ENCODE assay signal across 8 cellular contexts in genomic region chr6:138590796-138591709, GRCh38.
A peak's percentile ranks its signal among the peaks of the same experiment; 100 is the strongest.
DNase-seq lines count a peak whose midpoint lies in the region; ATAC-seq, FAIRE-seq and TF ChIP-seq lines count a peak whose summit lies in the region.

No MANE protein-coding gene starts in this region.

- no peak overlapping the region for H3K27ac ChIP-seq in kidney (ENCODE audit: low read depth in 2 of 2, low read length in 2 of 2)

- peaks cover 3 to 10% of the 10 kb centered on the region in 2 donors for H3K4me1 ChIP-seq in kidney (ENCODE audit: control insufficient read depth in 1 of 2, insufficient read depth in 1 of 2, low read depth in 1 of 2, low read length in 2 of 2)

- H3K9ac ChIP-seq in kidney (ENCODE audit: low read length in 2 of 2): no peak overlapping the region

- peak; percentile 45 for FAIRE-seq in GM12891 (lab: Jason Lieb, UNC)
- FAIRE-seq in bronchial epithelial cell (lab: Jason Lieb, UNC): no peak
- no peak for FAIRE-seq in kidney (lab: Jason Lieb, UNC)

- no peak for TF ChIP-seq POLR2A in GM12891 (IDR thresholded peaks at IDR 0.05; ENCODE audit: low read depth, low read length)
- TF ChIP-seq POLR2A in NB4 (IDR thresholded peaks at IDR 0.05; ENCODE audit: extremely low read depth, insufficient read length): no peak

- peaks cover 4% of the 10 kb centered on the region for H3K36me3 ChIP-seq in bronchial epithelial cell (ENCODE audit: control insufficient read depth, insufficient read depth, low read length)
- H3K36me3 ChIP-seq in kidney (ENCODE audit: control insufficient read depth in 1 of 2, insufficient read depth in 2 of 2, low read length in 2 of 2): no peaks in the 10 kb centered on the region

- ATAC-seq in SK-N-SH treated with all-trans-retinoic acid at 6 μM for 48 hours (peak; percentile 82), GM21526 (IDR thresholded peaks at IDR 0.05; ENCODE audit: low FRiP score, unreplicated experiment) (no peak)

- H3K27me3 ChIP-seq in bronchial epithelial cell (ENCODE audit: control insufficient read depth, insufficient read depth, low read length): no peaks in the 10 kb centered on the region

- no peak overlapping the region for H3K4me3 ChIP-seq in NB4 (ENCODE audit: low read depth, low read length)
- no peak overlapping the region for H3K4me3 ChIP-seq in bronchial epithelial cell (ENCODE audit: low read depth, low read length)
- H3K4me3 ChIP-seq in kidney (ENCODE audit: low read length in 2 of 2): no peak overlapping the region

- no peaks in the 10 kb centered on the region for H3K9me3 ChIP-seq in kidney (ENCODE audit: control insufficient read depth in 1 of 2, low read length in 2 of 2)

- peak; percentile 91 for TF ChIP-seq CTCF in NB4 (IDR thresholded peaks at IDR 0.05; ENCODE audit: low read depth, low read length)
- peak; percentile 75 for TF ChIP-seq CTCF in bronchial epithelial cell (IDR thresholded peaks at IDR 0.05; ENCODE audit: insufficient read depth, low read length, severe bottlenecking)
- TF ChIP-seq CTCF in kidney (IDR thresholded peaks at IDR 0.05; ENCODE audit: borderline replicate concordance, extremely low read depth, insufficient read depth): peak; percentile 78

- DNase-seq in AG20443 (ENCODE audit: low spot score) (peak; percentile 80), GM12891 (ENCODE audit: insufficient read length, low spot score) (no peak), NB4 (ENCODE audit: low read depth) (peak; percentile 77), bronchial epithelial cell (ENCODE audit: low read depth) (peak; percentile 66), kidney (no peak)
- peak; percentile 26 to 33 for DNase-seq in stimulated activated CD4-positive, alpha-beta T cell treated with anti-CD3 and anti-CD28 coated beads, Interleukin-4, amount 100 ng/mL, for 48 hours (ENCODE audit: low read depth in 2 of 2)

- intact Hi-C loops in kidney (cut with DNase I): no loop called here

TF ChIP-seq in GM12891, 5 proteins besides CTCF, POLR2A, EP300 and RAD21:
- TF ChIP-seq POLR2AphosphoS5 (IDR thresholded peaks at IDR 0.05; ENCODE audit: low read depth, low read length): no peak
- TF ChIP-seq POU2F2 (IDR thresholded peaks at IDR 0.05; ENCODE audit: low read depth, low read length): no peak
- TF ChIP-seq TAF1 (IDR thresholded peaks at IDR 0.05; ENCODE audit: low read depth, low read length): no peak
- no peak for TF ChIP-seq SPI1 (IDR thresholded peaks at IDR 0.05; ENCODE audit: low read depth, low read length)
- TF ChIP-seq PAX5 (IDR thresholded peaks at IDR 0.05; ENCODE audit: insufficient read depth, low read length, severe bottlenecking): no peak

TF ChIP-seq in SK-N-SH treated with all-trans-retinoic acid at 6 μM for 48 hours, 23 proteins besides CTCF, POLR2A, EP300 and RAD21 (continues in another document):
- TF ChIP-seq TOX (CRISPR knock-in tag; IDR thresholded peaks at IDR 0.05; ENCODE audit: borderline replicate concordance) (no peak), ZFP30 (CRISPR knock-in tag; IDR thresholded peaks at IDR 0.05) (no peak), ZNF565 (CRISPR knock-in tag; conservative IDR thresholded peaks at IDR 0.05; ENCODE audit: low read depth) (no peak), POU6F1 (CRISPR knock-in tag; IDR thresholded peaks at IDR 0.05; ENCODE audit: borderline replicate concordance, low read depth) (no peak), ARNTL (CRISPR knock-in tag; IDR thresholded peaks at IDR 0.05; ENCODE audit: borderline replicate concordance, low read depth) (no peak), ZC3H10 (CRISPR knock-in tag; IDR thresholded peaks at IDR 0.05) (no peak), RARB (CRISPR knock-in tag; IDR thresholded peaks at IDR 0.05) (no peak), PATZ1 (CRISPR knock-in tag; IDR thresholded peaks at IDR 0.05; ENCODE audit: borderline replicate concordance) (no peak), ESRRG (CRISPR knock-in tag; IDR thresholded peaks at IDR 0.05) (no peak), ISL1 (CRISPR knock-in tag; IDR thresholded peaks at IDR 0.05) (no peak), PPARA (CRISPR knock-in tag; IDR thresholded peaks at IDR 0.05; ENCODE audit: borderline replicate concordance) (no peak), TSHZ2 (CRISPR knock-in tag; IDR thresholded peaks at IDR 0.05) (no peak), CREB5 (CRISPR knock-in tag; IDR thresholded peaks at IDR 0.05; ENCODE audit: low read depth) (no peak), ZFP3 (CRISPR knock-in tag; IDR thresholded peaks at IDR 0.05) (no peak), CSRNP3 (CRISPR knock-in tag; IDR thresholded peaks at IDR 0.05) (no peak), ZNF8 (CRISPR knock-in tag; IDR thresholded peaks at IDR 0.05) (no peak), BACH2 (CRISPR knock-in tag; IDR thresholded peaks at IDR 0.05; ENCODE audit: borderline replicate concordance) (no peak), GLIS3 (CRISPR knock-in tag; IDR thresholded peaks at IDR 0.05) (no peak), TCF4 (CRISPR knock-in tag; IDR thresholded peaks at IDR 0.05; ENCODE audit: borderline replicate concordance) (no peak)

Comparison
In these comparisons a context has a peak if more than half of its experiments do, and no peak if none do; other contexts are left out.
1. DNase-seq: peak in AG20443 (single experiment), NB4 (single experiment), bronchial epithelial cell (single experiment) and stimulated activated CD4-positive, alpha-beta T cell treated with anti-CD3 and anti-CD28 coated beads, Interleukin-4, amount 100 ng/mL, for 48 hours (2 of 2); none in GM12891 (single experiment) and kidney (single experiment).
2. Peak in every context shown above with its lines, with median percentiles within 50 percentile points of each other: CTCF ChIP-seq.